Comparison of ENCODE assay signal across 8 cellular contexts in the genomic region with DNA sequence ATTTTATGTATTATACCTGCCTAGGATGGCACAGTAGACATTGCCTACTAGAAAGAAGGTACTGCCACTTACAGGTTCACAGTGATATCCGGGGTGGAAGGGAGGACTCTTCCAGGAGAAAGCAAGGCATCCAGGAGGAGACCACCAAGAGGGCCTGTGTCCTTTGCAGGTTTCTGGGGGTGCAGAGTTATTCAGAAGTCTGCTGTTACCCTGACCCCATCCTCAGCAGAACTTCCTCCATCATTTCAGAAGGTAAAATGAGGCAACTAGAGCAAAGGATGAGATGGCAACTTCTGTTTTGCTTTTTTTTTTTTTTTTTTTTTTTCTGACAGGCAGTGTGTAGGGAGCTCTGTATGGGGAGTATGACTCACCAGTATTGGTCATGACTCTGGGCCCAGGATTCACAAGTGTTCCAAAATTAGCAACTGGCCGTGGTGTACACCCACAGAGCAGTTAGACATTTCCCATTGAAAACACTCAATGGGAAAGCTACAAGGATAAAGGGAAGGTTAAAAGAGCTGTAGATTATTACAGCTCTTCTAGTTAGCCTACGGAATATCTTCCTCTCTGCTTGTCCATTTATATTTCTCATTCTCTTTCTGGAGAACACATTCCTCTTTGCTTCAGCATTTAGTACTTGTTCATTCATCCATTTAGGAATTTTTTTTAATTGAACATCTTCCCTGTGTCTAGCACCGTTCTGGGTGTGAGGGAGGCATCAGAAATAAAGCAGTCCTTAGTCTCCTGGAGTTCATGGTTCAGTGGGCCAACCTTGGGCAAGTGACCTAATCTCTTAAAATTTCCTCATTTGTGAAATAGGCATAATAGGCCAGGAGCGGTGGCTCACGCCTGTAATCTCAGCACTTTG. TPM values are rescaled to one million over a fixed set of nuclear protein-coding genes. Genes with fewer than 3 reads are reported as not detected.
DNase-seq lines count a peak whose midpoint lies in the region; ATAC-seq and TF ChIP-seq lines count a peak whose summit lies in the region.

No MANE protein-coding gene starts in this region.

- H3K27ac ChIP-seq in esophagus (ENCODE audit: low read depth in 2 of 2, low read length in 1 of 2) = peak overlapping the region; percentile 63 to 74
- H3K27ac ChIP-seq in CD4-positive, alpha-beta T cell (ENCODE audit: low read depth, low read length) = no peak overlapping the region

- intact Hi-C loops in CD4-positive, alpha-beta T cell (cut with DNase I, micrococcal nuclease) = no loop called here

- ATAC-seq in GM18907 (IDR thresholded peaks at IDR 0.05; ENCODE audit: unreplicated experiment) (peak; percentile 55), HG03378 (IDR thresholded peaks at IDR 0.05; ENCODE audit: unreplicated experiment) (peak; percentile 69)
- no peak for ATAC-seq in CD4-positive, alpha-beta T cell (ENCODE audit: poor library complexity)

- no peaks in the 10 kb centered on the region for H3K27me3 ChIP-seq in esophagus (ENCODE audit: control insufficient read depth in 1 of 2, insufficient read depth in 2 of 2, low read length in 2 of 2)
- H3K27me3 ChIP-seq in CD4-positive, alpha-beta T cell (ENCODE audit: control insufficient read depth, insufficient read depth, low read length) = no peaks in the 10 kb centered on the region

- H3K4me1 ChIP-seq in esophagus (ENCODE audit: control insufficient read depth in 2 of 2, insufficient read depth in 2 of 2, low read length in 1 of 2) = peaks cover 8 to 13% of the 10 kb centered on the region in 2 donors

- 62 to 64% methylated on average over 6 of the region's 6 CpGs for WGBS in esophagus, 2 donors

- in situ Hi-C loops in SK-MEL-5 (cut with HindIII; ENCODE audit: low pct_unique_long_range_greater_than_20kb, low sequenced_read_pairs) = no loop called here

- H3K9me3 ChIP-seq in esophagus (ENCODE audit: control insufficient read depth in 2 of 2, insufficient read depth in 1 of 2, low read depth in 1 of 2, low read length in 1 of 2) = no peaks in the 10 kb centered on the region
- H3K9me3 ChIP-seq in CD4-positive, alpha-beta T cell (ENCODE audit: control insufficient read depth, low read length) = no peaks in the 10 kb centered on the region

- H3K4me3 ChIP-seq in esophagus (ENCODE audit: low read depth in 1 of 2, low read length in 2 of 2) = no peak overlapping the region

- TF ChIP-seq CTCF in osteocyte (IDR thresholded peaks at IDR 0.05) = no peak
- no peak for TF ChIP-seq CTCF in CD4-positive, alpha-beta T cell (IDR thresholded peaks at IDR 0.05)

- no peaks in the 10 kb centered on the region for H3K36me3 ChIP-seq in esophagus (ENCODE audit: control insufficient read depth in 2 of 2, insufficient read depth in 2 of 2, low read length in 1 of 2)

- POLR2A ChIA-PET in CD4-positive, alpha-beta T cell (lab: Charles Lee) = no interaction called here

- H3K4me1 Mint-ChIP-seq in osteocyte (ENCODE audit: unreplicated experiment) = peaks cover 24% of the 10 kb centered on the region
- peaks cover 8% of the 10 kb centered on the region for H3K4me1 Mint-ChIP-seq in CD4-positive, alpha-beta T cell (ENCODE audit: low read depth)

- H3K27me3 Mint-ChIP-seq in osteocyte (ENCODE audit: unreplicated experiment) = no peaks in the 10 kb centered on the region
- H3K27me3 Mint-ChIP-seq in CD4-positive, alpha-beta T cell = no peaks in the 10 kb centered on the region

- no peak overlapping the region for H3K4me3 Mint-ChIP-seq in osteocyte (ENCODE audit: unreplicated experiment)
- H3K4me3 Mint-ChIP-seq in CD4-positive, alpha-beta T cell = no peak overlapping the region

- DNase-seq in AG20443 (ENCODE audit: low spot score) (peak; percentile 94), SK-MEL-5 (ENCODE audit: low read depth, low spot score) (peak; percentile 88), osteocyte (ENCODE audit: extremely low spot score, unreplicated experiment) (no peak), NCI-H2081 treated with DMSO at 0.1 percent for 48 hours (lab: John Stamatoyannopoulos, UW) (no peak)
- DNase-seq in CD4-positive, alpha-beta T cell = no peak

- H3K9me3 Mint-ChIP-seq in osteocyte (ENCODE audit: unreplicated experiment) = no peaks in the 10 kb centered on the region
- H3K9me3 Mint-ChIP-seq in CD4-positive, alpha-beta T cell = no peaks in the 10 kb centered on the region

- no peaks in the 10 kb centered on the region for H3K36me3 Mint-ChIP-seq in osteocyte (ENCODE audit: unreplicated experiment)
- no peaks in the 10 kb centered on the region for H3K36me3 Mint-ChIP-seq in CD4-positive, alpha-beta T cell (ENCODE audit: low read depth)

- H3K27ac Mint-ChIP-seq in osteocyte (ENCODE audit: unreplicated experiment) = peak overlapping the region; percentile 88
- H3K27ac Mint-ChIP-seq in CD4-positive, alpha-beta T cell = no peak overlapping the region

- CTCF ChIA-PET in CD4-positive, alpha-beta T cell (lab: Charles Lee) = interaction anchor here (0.6 kb wide), 1 partner anchor 32 kb away, joined by 3 read pairs; no protein-coding TSS in a partner anchor

RNA-seq across cellular contexts. Expression of a gene that starts 50.5 kb away (rescaled TPM):
- 55.8 and 60.0 TPM in 2 replicates for total RNA-seq in SK-MEL-5 (2014; rRNA removed; shearing (Covaris generic))
- polyA plus RNA-seq in SK-MEL-5 (2015; cell fraction: cytosol; rRNA removed) = 32.4 and 42.6 TPM in 2 replicates
- 18.2 and 26.7 TPM in 2 replicates for polyA plus RNA-seq in SK-MEL-5 (2015; cell fraction: nucleus; rRNA removed)
- polyA plus RNA-seq in esophagus = 10 to 100 TPM; 29.0 to 37.3 TPM
- total RNA-seq in osteocyte = 17.5 and 17.9 TPM in 2 replicates
- total RNA-seq in CD4-positive, alpha-beta T cell = 10 to 100 TPM; 44.3 to 46.2 TPM

Comparison
In these comparisons a context has a peak if more than half of its experiments do, and no peak if none do; other contexts are left out.
1. DNase-seq: peak in AG20443 (single experiment) and SK-MEL-5 (single experiment); none in osteocyte (single experiment), NCI-H2081 treated with DMSO at 0.1 percent for 48 hours (single experiment) and CD4-positive, alpha-beta T cell (0 of 10).